In the genomic region with DNA sequence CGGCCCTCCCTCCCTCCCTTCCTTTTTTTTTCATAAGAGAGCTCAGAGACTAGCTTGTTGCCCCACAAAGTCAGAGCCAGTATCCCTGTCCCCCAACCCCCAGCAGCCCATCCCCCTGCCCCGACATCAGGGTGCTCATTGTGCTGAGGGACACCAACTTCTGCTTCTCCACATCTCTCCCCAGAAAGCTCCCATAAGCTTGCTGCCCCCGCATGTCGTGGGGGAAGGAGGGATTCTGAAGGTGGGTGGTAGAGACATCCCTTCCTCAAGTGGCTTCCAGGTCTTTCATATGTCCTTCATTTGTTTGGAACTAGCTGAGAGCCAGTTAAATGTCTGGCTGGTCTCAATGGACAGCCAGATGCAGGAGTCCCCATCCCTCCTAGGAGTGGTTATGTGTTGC, we compare ENCODE assay signal across 21 cellular contexts. TPM values are rescaled to one million over a fixed set of nuclear protein-coding genes. Genes with fewer than 3 reads are reported as not detected.
"Had no signal": no experiment of that assay in that cellular context is flagged by ENCODE, and none has a peak within 500 bp of the region (broad histone marks: within the 10 kb centered on the region; RNA-seq: fewer than 3 reads in every experiment).

No MANE protein-coding gene starts in this region.

- DNase-seq: KBM-7, MG63, NCI-H1092, NCI-H1105 treated with DMSO at 0.1 percent for 48 hours, NCI-H1417 treated with DMSO at 0.1 percent for 48 hours, NCI-H146, NCI-H1694 treated with DMSO at 0.1 percent for 48 hours, NCI-H1930, NCI-H2081, NCI-H2107, NCI-H2227 treated with DMSO at 0.1 percent for 48 hours, NCI-H510A, NCI-H524 treated with DMSO at 0.1 percent for 48 hours, NCI-H69, NCI-H774, Right ventricle myocardium superior, RPMI8226, SIG-M5 had no signal

- H3K27ac ChIP-seq: SJSA1, SK-N-MC had no signal

- H3K4me3 ChIP-seq: MG63, SJSA1, SK-N-MC had no signal

RNA-seq across cellular contexts. Expression of gene RHBG, which starts 41.2 kb away (rescaled TPM):
- total RNA-seq: HT-29, Right ventricle myocardium superior, SJSA1 had no signal
